8 cellular contexts compared by ENCODE assay signal in genomic region chr15:32614712-32615050, GRCh38. TPM values are rescaled to one million over a fixed set of nuclear protein-coding genes. Genes with fewer than 3 reads are reported as not detected.
DNase-seq lines count a peak whose midpoint lies in the region; ATAC-seq and TF ChIP-seq lines count a peak whose summit lies in the region.
"Not testable (repeated sequence)": the region's sequence is repeated elsewhere in the genome, so short reads cannot be mapped to it uniquely, and the experiment has no call there.

No MANE protein-coding gene starts in this region.

- H3K4me3 ChIP-seq in GM06990 (replicated peaks; ENCODE audit: low read depth, low read length) (peak overlapping the region; percentile 80), astrocyte of the cerebellum (ENCODE audit: low read depth, low read length) (peak overlapping the region; percentile 60), gastroesophageal sphincter (peak overlapping the region; percentile 53 to 80), muscle layer of duodenum (ENCODE audit: low read depth in 1 of 2, low read length in 2 of 2) (peak overlapping the region; percentile 64 to 66), stomach (peak overlapping the region; percentile 47 to 65 (median 55))

- CTCF ChIA-PET in RWPE1 (lab: Yijun Ruan, JAX), result interaction anchor here (0.5 kb wide), 1 partner anchor 464 kb away, joined by 4 read pairs; no protein-coding TSS in a partner anchor

- TF ChIP-seq CTCF in GM06990 (IDR thresholded peaks at IDR 0.05; ENCODE audit: insufficient read depth, low read length, poor library complexity, severe bottlenecking); RWPE1 (conservative IDR thresholded peaks at IDR 0.05; ENCODE audit: low read depth); astrocyte of the cerebellum (IDR thresholded peaks at IDR 0.05; ENCODE audit: low read depth, low read length, missing control alignments); gastroesophageal sphincter (IDR thresholded peaks at IDR 0.05); stomach (IDR thresholded peaks at IDR 0.05): not testable (repeated sequence)

- H3K27ac ChIP-seq in RWPE1, result peak overlapping the region; percentile 86
- peak overlapping the region; percentile 75 to 85 (median 78) for H3K27ac ChIP-seq in gastroesophageal sphincter
- H3K27ac ChIP-seq in muscle layer of duodenum (ENCODE audit: low read length), result peak overlapping the region; percentile 75
- peak overlapping the region; percentile 78 to 89 (median 82) for H3K27ac ChIP-seq in stomach

- H3K4me1 ChIP-seq in gastroesophageal sphincter, result peaks cover 0 to 20% (median 0%) of the 10 kb centered on the region in 3 donors
- H3K4me1 ChIP-seq in muscle layer of duodenum (ENCODE audit: control insufficient read depth in 1 of 2, insufficient read depth in 2 of 2, low read length in 2 of 2), result not testable (repeated sequence)
- H3K4me1 ChIP-seq in stomach, result peaks cover 0 to 13% (median 4%) of the 10 kb centered on the region in 4 donors

- TF ChIP-seq POLR2A in gastroesophageal sphincter (IDR thresholded peaks at IDR 0.05); stomach (IDR thresholded peaks at IDR 0.05): not testable (repeated sequence)

- TF ChIP-seq EP300 in gastroesophageal sphincter (IDR thresholded peaks at IDR 0.05); stomach (IDR thresholded peaks at IDR 0.05): not testable (repeated sequence)

- ATAC-seq in GM21529 (IDR thresholded peaks at IDR 0.05; ENCODE audit: unreplicated experiment), result peak; percentile 26
- ATAC-seq in HG03108 (IDR thresholded peaks at IDR 0.05; ENCODE audit: unreplicated experiment), result peak; percentile 21
- peak; percentile 69 for ATAC-seq in gastroesophageal sphincter

- in situ Hi-C loops in astrocyte of the cerebellum (cut with HindIII; ENCODE audit: low sequenced_read_pairs), result not testable (repeated sequence)

- not testable (repeated sequence) for DNase-seq in GM06990 (ENCODE audit: extremely low read depth, insufficient read length); RWPE1 (ENCODE audit: low spot score)
- peak; percentile 1 for DNase-seq in astrocyte of the cerebellum (ENCODE audit: low read depth)
- peak; percentile 55 for DNase-seq in stomach

- H3K27me3 ChIP-seq in GM06990 (replicated peaks; ENCODE audit: control insufficient read depth, insufficient read depth, low read length); gastroesophageal sphincter; muscle layer of duodenum (ENCODE audit: low read depth, low read length); stomach: not testable (repeated sequence)

- no CpG with 5 or more reads among the region's 16 CpGs for WGBS in gastroesophageal sphincter (ENCODE audit: low coverage in 1 of 2), 2 donors
- 0% methylated on average over 2 to 11 of the region's 16 CpGs for WGBS in stomach, 5 donors

- intact Hi-C loops in stomach (cut with DNase I; ENCODE audit: low total_unique reads), result not testable (repeated sequence)

- not testable (repeated sequence) for H3K36me3 ChIP-seq in GM06990 (ENCODE audit: control insufficient read depth, insufficient read depth, low read length); gastroesophageal sphincter; muscle layer of duodenum (ENCODE audit: control insufficient read depth in 1 of 2, insufficient read depth in 2 of 2, low read length in 2 of 2); stomach

- not testable (repeated sequence) for H3K9me3 ChIP-seq in gastroesophageal sphincter; muscle layer of duodenum (ENCODE audit: control insufficient read depth in 1 of 2, low read length in 2 of 2); stomach

- POLR2A ChIA-PET in RWPE1 (lab: Yijun Ruan, JAX; ENCODE audit: low non-redundant PET), result interaction anchor here (1.0 kb wide), 1 partner anchor 1989 kb away, joined by 4 read pairs; the partner anchor contains the start of gene ARHGAP11B

RNA-seq across cellular contexts. Expression of gene ARHGAP11A, which starts 0.6 kb away (rescaled TPM):
- total RNA-seq in gastroesophageal sphincter (1 to 10 TPM; 1.6 to 2.4 (median 2.2) TPM), stomach (10 to 100 TPM in 3 of 5 donors, 1 to 10 TPM in 2; 2.2 to 13.9 (median 11.4) TPM)
- 1 to 10 TPM; 3.2 to 6.2 (median 6.1) TPM for polyA plus RNA-seq in stomach

RNA-seq across cellular contexts. Expression of gene GOLGA8N, which starts 21.4 kb away (rescaled TPM):
- total RNA-seq in gastroesophageal sphincter (10 to 100 TPM in 1 of 4 donors, 1 to 10 TPM in 3; 2.8 to 17.0 (median 8.2) TPM), stomach (10 to 100 TPM in 1 of 5 donors, 1 to 10 TPM in 4; 2.0 to 17.8 (median 4.9) TPM)
- polyA plus RNA-seq in stomach, result 1 to 10 TPM; 1.4 to 5.1 (median 1.8) TPM

RNA-seq across cellular contexts. Expression of gene SCG5, which starts 26.8 kb away (rescaled TPM):
- 1 to 10 TPM in 3 of 4 donors, under 1 TPM in 1; 0.87 to 6.3 (median 4.5) TPM for total RNA-seq in gastroesophageal sphincter
- total RNA-seq in stomach, result 10 to 100 TPM in 1 of 5 donors, 1 to 10 TPM in 1, not detected in 3; 2.9 to 16.5 TPM
- polyA plus RNA-seq in stomach, result 1 to 10 TPM; 1.4 to 7.3 (median 3.9) TPM
